1 cellular context compared by ENCODE assay signal in genomic region chr9:93020151-93020550, GRCh38.
TF ChIP-seq lines count a peak whose summit lies in the region.

No MANE protein-coding gene starts in this region.

TF ChIP-seq in IMR-90, 13 proteins besides CTCF, POLR2A, EP300 and RAD21:
- TF ChIP-seq BHLHE40 (IDR thresholded peaks at IDR 0.05; ENCODE audit: low read depth, low read length) (no peak), MXI1 (IDR thresholded peaks at IDR 0.05; ENCODE audit: borderline replicate concordance, low read depth, low read length) (no peak), MAFK (IDR thresholded peaks at IDR 0.05; ENCODE audit: low read depth, low read length) (no peak), RCOR1 (IDR thresholded peaks at IDR 0.05; ENCODE audit: insufficient replicate concordance, low read length) (no peak), NFE2L2 (IDR thresholded peaks at IDR 0.05; ENCODE audit: low read depth, low read length) (no peak), CEBPB (IDR thresholded peaks at IDR 0.05; ENCODE audit: low read depth, low read length) (no peak), RFX5 (IDR thresholded peaks at IDR 0.05; ENCODE audit: low read depth, low read length) (no peak)
